In the genomic region with DNA sequence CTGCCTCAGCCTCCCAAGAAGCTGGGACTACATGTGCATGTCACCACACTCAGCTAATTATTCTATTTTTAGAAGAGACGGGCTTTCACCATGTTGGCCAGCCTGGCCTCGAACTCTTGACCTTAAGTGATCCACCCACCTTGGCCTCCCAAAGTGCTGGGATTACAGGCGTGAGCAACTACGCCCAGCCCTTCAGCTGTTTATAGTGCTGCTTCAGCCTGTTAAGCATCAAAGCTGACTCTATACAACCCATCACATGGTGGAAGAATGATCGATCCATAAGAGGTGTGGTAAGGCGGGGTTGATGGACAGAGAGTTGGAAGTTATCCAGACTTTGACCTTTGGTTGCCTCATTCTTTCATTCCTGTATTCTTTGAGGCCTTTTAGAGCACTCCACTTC, we compare ENCODE assay signal across 1 cellular context.
A peak's percentile ranks its signal among the peaks of the same experiment; 100 is the strongest.
TF ChIP-seq lines count a peak whose summit lies in the region.

No MANE protein-coding gene starts in this region.

TF ChIP-seq in HepG2, 621 proteins besides CTCF, POLR2A, EP300 and RAD21 (continued from another document and continues in another):
- TF ChIP-seq, protein P1, sequence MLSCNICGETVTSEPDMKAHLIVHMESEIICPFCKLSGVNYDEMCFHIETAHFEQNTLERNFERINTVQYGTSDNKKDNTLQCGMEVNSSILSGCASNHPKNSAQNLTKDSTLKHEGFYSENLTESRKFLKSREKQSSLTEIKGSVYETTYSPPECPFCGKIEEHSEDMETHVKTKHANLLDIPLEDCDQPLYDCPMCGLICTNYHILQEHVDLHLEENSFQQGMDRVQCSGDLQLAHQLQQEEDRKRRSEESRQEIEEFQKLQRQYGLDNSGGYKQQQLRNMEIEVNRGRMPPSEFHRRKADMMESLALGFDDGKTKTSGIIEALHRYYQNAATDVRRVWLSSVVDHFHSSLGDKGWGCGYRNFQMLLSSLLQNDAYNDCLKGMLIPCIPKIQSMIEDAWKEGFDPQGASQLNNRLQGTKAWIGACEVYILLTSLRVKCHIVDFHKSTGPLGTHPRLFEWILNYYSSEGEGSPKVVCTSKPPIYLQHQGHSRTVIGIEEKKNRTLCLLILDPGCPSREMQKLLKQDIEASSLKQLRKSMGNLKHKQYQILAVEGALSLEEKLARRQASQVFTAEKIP (CRISPR knock-in tag; IDR thresholded peaks at IDR 0.05; ENCODE audit: borderline replicate concordance): no peak
- TF ChIP-seq ZNF260 (CRISPR knock-in tag; IDR thresholded peaks at IDR 0.05; ENCODE audit: borderline replicate concordance, low read depth) (no peak), SCMH1 (CRISPR knock-in tag; IDR thresholded peaks at IDR 0.05; ENCODE audit: borderline replicate concordance) (no peak), ZNF430 (CRISPR knock-in tag; IDR thresholded peaks at IDR 0.05) (no peak), KMT2A (CRISPR knock-in tag; IDR thresholded peaks at IDR 0.05) (no peak), TBX3 (IDR thresholded peaks at IDR 0.05; ENCODE audit: borderline replicate concordance) (peak; percentile 76; the same call in 1 of the 2 replicates), CHD4 (IDR thresholded peaks at IDR 0.05; ENCODE audit: borderline replicate concordance, low read length) (no peak), ZNF160 (CRISPR knock-in tag; IDR thresholded peaks at IDR 0.05) (no peak), NFYB (CRISPR knock-in tag; IDR thresholded peaks at IDR 0.05) (no peak), ZNF318 (CRISPR knock-in tag; IDR thresholded peaks at IDR 0.05) (no peak), NFE2 (CRISPR knock-in tag; IDR thresholded peaks at IDR 0.05) (no peak), FOXK1 (CRISPR knock-in tag; IDR thresholded peaks at IDR 0.05; ENCODE audit: borderline replicate concordance, low read depth) (peak; percentile 63; the same call in 1 of the 2 replicates), FOXP1 (IDR thresholded peaks at IDR 0.05) (no peak), FOXP1 (CRISPR knock-in tag; IDR thresholded peaks at IDR 0.05) (peak; percentile 75; the same call in 1 of the 2 replicates), NKX3-1 (CRISPR knock-in tag; IDR thresholded peaks at IDR 0.05) (no peak), PPARG (CRISPR knock-in tag; conservative IDR thresholded peaks at IDR 0.05) (peak; percentile 63), CBX1 (IDR thresholded peaks at IDR 0.05; ENCODE audit: low read depth) (no peak), CSRNP1 (CRISPR knock-in tag; IDR thresholded peaks at IDR 0.05) (no peak), ARNTL (CRISPR knock-in tag; IDR thresholded peaks at IDR 0.05) (no peak), ATF7-NPFF (CRISPR knock-in tag; IDR thresholded peaks at IDR 0.05; ENCODE audit: low read depth) (no peak), ONECUT2 (CRISPR knock-in tag; IDR thresholded peaks at IDR 0.05) (peak; percentile 98), RAD51 (IDR thresholded peaks at IDR 0.05; ENCODE audit: borderline replicate concordance) (no peak), MIER3 (CRISPR knock-in tag; IDR thresholded peaks at IDR 0.05; ENCODE audit: borderline replicate concordance) (0 out of 2 replicates have a peak, but pooled peaks have one; percentile 27), ELF3 (CRISPR knock-in tag; IDR thresholded peaks at IDR 0.05) (peak; percentile 43; the same call in 1 of the 2 replicates), MLLT10 (CRISPR knock-in tag; IDR thresholded peaks at IDR 0.05) (no peak), ZXDC (CRISPR knock-in tag; IDR thresholded peaks at IDR 0.05) (0 out of 2 replicates have a peak, but pooled peaks have one; percentile 34), ATF2 (CRISPR knock-in tag; IDR thresholded peaks at IDR 0.05) (peak; percentile 43; the same call in 1 of the 2 replicates), ZEB1 (IDR thresholded peaks at IDR 0.05; ENCODE audit: insufficient replicate concordance, low read depth) (no peak), ZNF136 (CRISPR knock-in tag; IDR thresholded peaks at IDR 0.05; ENCODE audit: low read depth) (no peak)
- TF ChIP-seq, protein P2, sequence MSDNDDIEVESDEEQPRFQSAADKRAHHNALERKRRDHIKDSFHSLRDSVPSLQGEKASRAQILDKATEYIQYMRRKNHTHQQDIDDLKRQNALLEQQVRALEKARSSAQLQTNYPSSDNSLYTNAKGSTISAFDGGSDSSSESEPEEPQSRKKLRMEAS (IDR thresholded peaks at IDR 0.05): peak; percentile 86
- TF ChIP-seq, protein P3, sequence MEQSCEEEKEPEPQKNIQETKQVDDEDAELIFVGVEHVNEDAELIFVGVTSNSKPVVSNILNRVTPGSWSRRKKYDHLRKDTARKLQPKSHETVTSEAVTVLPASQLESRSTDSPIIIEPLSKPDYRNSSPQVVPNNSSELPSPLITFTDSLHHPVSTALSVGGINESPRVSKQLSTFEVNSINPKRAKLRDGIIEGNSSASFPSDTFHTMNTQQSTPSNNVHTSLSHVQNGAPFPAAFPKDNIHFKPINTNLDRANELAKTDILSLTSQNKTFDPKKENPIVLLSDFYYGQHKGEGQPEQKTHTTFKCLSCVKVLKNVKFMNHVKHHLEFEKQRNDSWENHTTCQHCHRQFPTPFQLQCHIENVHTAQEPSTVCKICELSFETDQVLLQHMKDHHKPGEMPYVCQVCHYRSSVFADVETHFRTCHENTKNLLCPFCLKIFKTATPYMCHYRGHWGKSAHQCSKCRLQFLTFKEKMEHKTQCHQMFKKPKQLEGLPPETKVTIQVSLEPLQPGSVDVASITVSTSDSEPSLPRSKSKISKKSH (CRISPR knock-in tag; IDR thresholded peaks at IDR 0.05; ENCODE audit: borderline replicate concordance): no peak
